Comparison of ENCODE assay signal across 29 cellular contexts in genomic region chr10:44016101-44016500, GRCh38.
"Had no signal": no experiment of that assay in that cellular context is flagged by ENCODE, and none has a peak within 500 bp of the region (broad histone marks: within the 10 kb centered on the region; RNA-seq: fewer than 3 reads in every experiment).

No MANE protein-coding gene starts in this region.

- H3K27ac Mint-ChIP-seq: activated CD4-positive, alpha-beta memory T cell treated with anti-CD3 and anti-CD28 coated beads for 36 hours; activated naive CD4-positive, alpha-beta T cell treated with anti-CD3 and anti-CD28 coated beads, Interleukin-2, amount 10 ng/mL, durations not matched to agents 7 days and 5 days; activated naive CD8-positive, alpha-beta T cell treated with anti-CD3 and anti-CD28 coated beads, Interleukin-2, amount 10 ng/mL, durations not matched to agents 7 days and 5 days; activated T-helper 1 cell treated with anti-CD3 and anti-CD28 coated beads, Interleukin-12 subunit alpha, Interleukin-12 subunit beta, Interleukin-2, Interleukin-4 antibody, amounts not matched to agents 30 ng/mL and 10 ng/mL and 1 ng/mL, durations not matched to agents 14 hours and 24 hours and 36 hours; natural killer cell treated with Interleukin-12 subunit alpha and Interleukin-12 subunit beta and Interleukin-15 and Interleukin-18, amount 100 ng/mL, for 72 hours; stimulated activated naive CD8-positive, alpha-beta T cell treated with anti-CD3 and anti-CD28 coated beads, Interleukin-15, Interleukin-2, amounts not matched to agents 100 ng/mL and 50 ng/mL, for 24 hours; T-helper 1 cell treated with Interleukin-12 subunit alpha and Interleukin-12 subunit beta and Interleukin-4 antibody, amounts not matched to agents 30 μg/mL and 1 μg/mL, for 36 hours had no signal

- H3K36me3 Mint-ChIP-seq: activated CD4-positive, alpha-beta memory T cell treated with anti-CD3 and anti-CD28 coated beads for 36 hours; activated naive CD4-positive, alpha-beta T cell treated with anti-CD3 and anti-CD28 coated beads, Interleukin-2, amount 10 ng/mL, durations not matched to agents 7 days and 5 days; activated naive CD8-positive, alpha-beta T cell treated with anti-CD3 and anti-CD28 coated beads, Interleukin-2, amount 10 ng/mL, durations not matched to agents 7 days and 5 days; natural killer cell treated with Interleukin-12 subunit alpha and Interleukin-12 subunit beta and Interleukin-15 and Interleukin-18, amount 100 ng/mL, for 72 hours had no signal

- H3K9me3 ChIP-seq: colonic mucosa, mucosa of descending colon, right lobe of liver, SK-N-SH, thyroid gland, upper lobe of right lung had no signal

- H3K9ac ChIP-seq: SK-N-SH had no signal

- ATAC-seq: mucosa of descending colon; natural killer cell treated with Interleukin-12 subunit alpha and Interleukin-12 subunit beta and Interleukin-15 and Interleukin-18, amount 100 ng/mL, for 72 hours; upper lobe of right lung had no signal

- H3K4me1 ChIP-seq: colonic mucosa, right lobe of liver, upper lobe of right lung had no signal

- H3K27me3 Mint-ChIP-seq: activated CD4-positive, alpha-beta memory T cell treated with anti-CD3 and anti-CD28 coated beads for 36 hours; activated naive CD8-positive, alpha-beta T cell treated with anti-CD3 and anti-CD28 coated beads, Interleukin-2, amount 10 ng/mL, durations not matched to agents 7 days and 5 days had no signal

- H3K4me3 Mint-ChIP-seq: activated CD4-positive, alpha-beta memory T cell treated with anti-CD3 and anti-CD28 coated beads for 36 hours; activated naive CD4-positive, alpha-beta T cell treated with anti-CD3 and anti-CD28 coated beads, Interleukin-2, amount 10 ng/mL, durations not matched to agents 7 days and 5 days; activated naive CD8-positive, alpha-beta T cell treated with anti-CD3 and anti-CD28 coated beads, Interleukin-2, amount 10 ng/mL, durations not matched to agents 7 days and 5 days; activated T-helper 1 cell treated with anti-CD3 and anti-CD28 coated beads, Interleukin-12 subunit alpha, Interleukin-12 subunit beta, Interleukin-2, Interleukin-4 antibody, amounts not matched to agents 30 ng/mL and 10 ng/mL and 1 ng/mL, durations not matched to agents 14 hours and 24 hours and 36 hours; natural killer cell treated with Interleukin-12 subunit alpha and Interleukin-12 subunit beta and Interleukin-15 and Interleukin-18, amount 100 ng/mL, for 72 hours; stimulated activated naive CD8-positive, alpha-beta T cell treated with anti-CD3 and anti-CD28 coated beads, Interleukin-15, Interleukin-2, amounts not matched to agents 100 ng/mL and 50 ng/mL, for 24 hours; T-helper 1 cell treated with Interleukin-12 subunit alpha and Interleukin-12 subunit beta and Interleukin-4 antibody, amounts not matched to agents 30 μg/mL and 1 μg/mL, for 36 hours had no signal

- DNase-seq: activated CD4-positive, alpha-beta memory T cell treated with anti-CD3 and anti-CD28 coated beads for 36 hours; activated CD4-positive, alpha-beta T cell treated with anti-CD3 and anti-CD28 coated beads for 48 hours; activated CD8-positive, alpha-beta memory T cell treated with anti-CD3 and anti-CD28 coated beads, Interleukin-2, amount 50 U/mL, for 4 hours; activated effector memory CD4-positive, alpha-beta T cell treated with anti-CD3 and anti-CD28 coated beads, Interleukin-2, amount 50 U/mL, for 16 hours; activated naive CD4-positive, alpha-beta T cell treated with anti-CD3 and anti-CD28 coated beads, Interleukin-2, amount 10 ng/mL, durations not matched to agents 7 days and 5 days; activated naive CD8-positive, alpha-beta T cell treated with anti-CD3 and anti-CD28 coated beads, Interleukin-2, amount 10 ng/mL, durations not matched to agents 7 days and 5 days; activated T-cell treated with anti-CD3 and anti-CD28 coated beads, Interleukin-2, amount 50 U/mL, for 1 hour; amniotic stem cell; cerebellar nuclear complex; colonic mucosa; dorsolateral prefrontal cortex; effector memory CD4-positive, alpha-beta T cell; hippocampal formation; kidney; mucosa of descending colon; posterior cingulate gyrus; right lobe of liver; SK-N-SH; stimulated activated CD4-positive, alpha-beta T cell treated with anti-CD3 and anti-CD28 coated beads, Interleukin-2, amount 100 ng/mL, for 48 hours; substantia nigra; SW 1271; T-helper 9 cell; thyroid gland; upper lobe of right lung had no signal

- H3K27ac ChIP-seq: colonic mucosa, dorsolateral prefrontal cortex, right lobe of liver, thyroid gland, VCaP had no signal

- H3K9me3 Mint-ChIP-seq: activated CD4-positive, alpha-beta memory T cell treated with anti-CD3 and anti-CD28 coated beads for 36 hours; activated naive CD4-positive, alpha-beta T cell treated with anti-CD3 and anti-CD28 coated beads, Interleukin-2, amount 10 ng/mL, durations not matched to agents 7 days and 5 days; activated T-helper 1 cell treated with anti-CD3 and anti-CD28 coated beads, Interleukin-12 subunit alpha, Interleukin-12 subunit beta, Interleukin-2, Interleukin-4 antibody, amounts not matched to agents 30 ng/mL and 10 ng/mL and 1 ng/mL, durations not matched to agents 14 hours and 24 hours and 36 hours; natural killer cell treated with Interleukin-12 subunit alpha and Interleukin-12 subunit beta and Interleukin-15 and Interleukin-18, amount 100 ng/mL, for 72 hours; stimulated activated naive CD8-positive, alpha-beta T cell treated with anti-CD3 and anti-CD28 coated beads, Interleukin-15, Interleukin-2, amounts not matched to agents 100 ng/mL and 50 ng/mL, for 24 hours; T-helper 1 cell treated with Interleukin-12 subunit alpha and Interleukin-12 subunit beta and Interleukin-4 antibody, amounts not matched to agents 30 μg/mL and 1 μg/mL, for 36 hours had no signal

- H3K36me3 ChIP-seq: colonic mucosa, right lobe of liver, thyroid gland, upper lobe of right lung had no signal

- H3K27me3 ChIP-seq: colonic mucosa, right lobe of liver, thyroid gland, upper lobe of right lung had no signal

- H3K4me3 ChIP-seq: colonic mucosa, dorsolateral prefrontal cortex, mucosa of descending colon, right lobe of liver, thyroid gland, upper lobe of right lung had no signal
